ENCODE assay signal across 24 cellular contexts in genomic region chr9:108511200-108511756, GRCh38.
A peak's percentile ranks its signal among the peaks of the same experiment; 100 is the strongest.
DNase-seq lines count a peak whose midpoint lies in the region; ATAC-seq and TF ChIP-seq lines count a peak whose summit lies in the region.
"Had no signal": no experiment of that assay in that cellular context is flagged by ENCODE, and none has a peak within 500 bp of the region (broad histone marks: within the 10 kb centered on the region; RNA-seq: fewer than 3 reads in every experiment).

No MANE protein-coding gene starts in this region.

- in situ Hi-C loops in GM23248 (cut with MboI): no loop called here

- 5 to 8% methylated on average over 5 of the region's 5 CpGs for WGBS in GM23248 (ENCODE audit: low coverage in 1 of 2, low lambda C conversion rate in 2 of 2, missing lambda C conversion rate in 2 of 2), 2 experiments

- DNase-seq in AG04450 (ENCODE audit: low read depth, low spot score) (peak; percentile 24), GM23248 (peak; percentile 97), RPMI7951 (ENCODE audit: low read depth) (peak; percentile 74), fibroblast of peridontal ligament (ENCODE audit: extremely low read depth) (peak; percentile 94), NCI-H187 treated with DMSO at 0.1 percent for 48 hours (lab: John Stamatoyannopoulos, UW) (no peak), inferior parietal cortex (ENCODE audit: extremely low spot score) (no peak), NCI-H524 treated with DMSO at 0.1 percent for 48 hours (lab: John Stamatoyannopoulos, UW) (no peak)
- DNase-seq in natural killer cell treated with Interleukin-12 subunit alpha and Interleukin-12 subunit beta and Interleukin-15 and Interleukin-18, amount 100 ng/mL, for 72 hours (ENCODE audit: low spot score): no peak
- DNase-seq: activated CD8-positive, alpha-beta memory T cell treated with anti-CD3 and anti-CD28 coated beads for 24 hours; activated T-cell treated with anti-CD3 and anti-CD28 coated beads, Interleukin-2, amount 50 U/mL, for 48 hours; CD4-positive, alpha-beta T cell; colonic mucosa; DMS53; left colon; midbrain; NCI-H1694; NCI-H2227 treated with DMSO at 0.1 percent for 48 hours; nephron progenitor cell; spleen; stimulated activated CD8-positive, alpha-beta memory T cell treated with anti-CD3 and anti-CD28 coated beads, Interleukin-4, amount 100 ng/mL, for 48 hours; substantia nigra; T-helper 9 cell had no signal

- H3K27ac ChIP-seq in AG04450 (ENCODE audit: low read depth, low read length) (no peak overlapping the region), GM23248 (peak overlapping the region; percentile 65)
- H3K27ac ChIP-seq: colonic mucosa, spleen had no signal

- H3K36me3 ChIP-seq in GM23248 (ENCODE audit: low read depth): no peaks in the 10 kb centered on the region
- H3K36me3 ChIP-seq: colonic mucosa, spleen had no signal

- no peak for TF ChIP-seq CTCF in AG04450 (IDR thresholded peaks at IDR 0.05; ENCODE audit: low read depth, low read length)

- no peak for ATAC-seq in natural killer cell treated with Interleukin-12 subunit alpha and Interleukin-12 subunit beta and Interleukin-15 and Interleukin-18, amount 100 ng/mL, for 72 hours
- ATAC-seq: activated naive CD4-positive, alpha-beta T cell treated with anti-CD3 and anti-CD28 coated beads, Interleukin-2, amount 50 U/mL, for 72 hours; left colon; SK-N-SH treated with all-trans-retinoic acid at 6 μM for 48 hours had no signal

- no peaks in the 10 kb centered on the region for H3K36me3 Mint-ChIP-seq in natural killer cell treated with Interleukin-12 subunit alpha and Interleukin-12 subunit beta and Interleukin-15 and Interleukin-18, amount 100 ng/mL, for 72 hours
- H3K36me3 Mint-ChIP-seq: activated naive CD4-positive, alpha-beta T cell treated with anti-CD3 and anti-CD28 coated beads, Interleukin-2, amount 50 U/mL, for 72 hours had no signal

- peaks cover 21% of the 10 kb centered on the region for H3K4me1 ChIP-seq in GM23248 (ENCODE audit: insufficient read depth)
- H3K4me1 ChIP-seq: colonic mucosa, spleen had no signal

- POLR2A ChIA-PET in AG04450 (lab: Yijun Ruan, JAX): no interaction called here

- no peak overlapping the region for H3K9ac ChIP-seq in GM23248

- no peaks in the 10 kb centered on the region for H3K27me3 ChIP-seq in AG04450 (ENCODE audit: control insufficient read depth, insufficient read depth, low read length)
- no peaks in the 10 kb centered on the region for H3K27me3 ChIP-seq in GM23248 (replicated peaks; ENCODE audit: insufficient read depth)
- H3K27me3 ChIP-seq: colonic mucosa, spleen had no signal

- H3K4me1 Mint-ChIP-seq in natural killer cell treated with Interleukin-12 subunit alpha and Interleukin-12 subunit beta and Interleukin-15 and Interleukin-18, amount 100 ng/mL, for 72 hours (ENCODE audit: low read depth in 2 of 2): no peaks in the 10 kb centered on the region
- H3K4me1 Mint-ChIP-seq: nephron progenitor cell had no signal

- no peak overlapping the region for H3K4me3 Mint-ChIP-seq in natural killer cell treated with Interleukin-12 subunit alpha and Interleukin-12 subunit beta and Interleukin-15 and Interleukin-18, amount 100 ng/mL, for 72 hours
- H3K4me3 Mint-ChIP-seq: CD4-positive, alpha-beta T cell; nephron progenitor cell had no signal

- peaks cover 9% of the 10 kb centered on the region for H3K9me3 Mint-ChIP-seq in natural killer cell treated with Interleukin-12 subunit alpha and Interleukin-12 subunit beta and Interleukin-15 and Interleukin-18, amount 100 ng/mL, for 72 hours

- no peak overlapping the region for H3K4me3 ChIP-seq in AG04450 (ENCODE audit: low read depth, low read length)
- H3K4me3 ChIP-seq in GM23248: no peak overlapping the region
- H3K4me3 ChIP-seq: colonic mucosa, spleen had no signal

- no peak overlapping the region for H3K27ac Mint-ChIP-seq in natural killer cell treated with Interleukin-12 subunit alpha and Interleukin-12 subunit beta and Interleukin-15 and Interleukin-18, amount 100 ng/mL, for 72 hours
- H3K27ac Mint-ChIP-seq: activated naive CD4-positive, alpha-beta T cell treated with anti-CD3 and anti-CD28 coated beads, Interleukin-2, amount 50 U/mL, for 72 hours; CD4-positive, alpha-beta T cell; nephron progenitor cell had no signal

- no peaks in the 10 kb centered on the region for H3K9me2 ChIP-seq in GM23248 (ENCODE audit: insufficient read depth)

- no peaks in the 10 kb centered on the region for H3K27me3 Mint-ChIP-seq in natural killer cell treated with Interleukin-12 subunit alpha and Interleukin-12 subunit beta and Interleukin-15 and Interleukin-18, amount 100 ng/mL, for 72 hours
- H3K27me3 Mint-ChIP-seq: CD4-positive, alpha-beta T cell had no signal

- H2AFZ ChIP-seq in GM23248: no peak overlapping the region

- CTCF ChIA-PET in AG04450 (lab: Charles Lee): no interaction called here

- no peaks in the 10 kb centered on the region for H4K20me1 ChIP-seq in GM23248 (ENCODE audit: insufficient read depth)

- no peaks in the 10 kb centered on the region for H3K79me2 ChIP-seq in GM23248 (ENCODE audit: insufficient read depth)

- peaks cover 19% of the 10 kb centered on the region for H3F3A ChIP-seq in GM23248 (ENCODE audit: insufficient read depth)

- peak overlapping the region; percentile 23 for H3K4me2 ChIP-seq in GM23248 (ENCODE audit: unreplicated experiment)

- H3K9me3 ChIP-seq in AG04450 (ENCODE audit: control insufficient read depth, insufficient read depth, low read length): no peaks in the 10 kb centered on the region
- H3K9me3 ChIP-seq in GM23248 (ENCODE audit: low read depth): no peaks in the 10 kb centered on the region
- H3K9me3 ChIP-seq: colonic mucosa had no signal

Comparison
In these comparisons a context has a peak if more than half of its experiments do, and no peak if none do; other contexts are left out.
1. DNase-seq: peak in AG04450 (single experiment), GM23248 (single experiment), RPMI7951 (single experiment) and fibroblast of peridontal ligament (single experiment); none in NCI-H187 treated with DMSO at 0.1 percent for 48 hours (single experiment), natural killer cell treated with Interleukin-12 subunit alpha and Interleukin-12 subunit beta and Interleukin-15 and Interleukin-18, amount 100 ng/mL, for 72 hours (single experiment), inferior parietal cortex (single experiment) and NCI-H524 treated with DMSO at 0.1 percent for 48 hours (single experiment).